Comparison of ENCODE assay signal across 24 cellular contexts in genomic region chr7:80922254-80923049, GRCh38. TPM values are rescaled to one million over a fixed set of nuclear protein-coding genes. Genes with fewer than 3 reads are reported as not detected.
DNase-seq lines count a peak whose midpoint lies in the region; ATAC-seq, FAIRE-seq and TF ChIP-seq lines count a peak whose summit lies in the region.
"Had no signal": no experiment of that assay in that cellular context is flagged by ENCODE, and none has a peak within 500 bp of the region (broad histone marks: within the 10 kb centered on the region; RNA-seq: fewer than 3 reads in every experiment).

No MANE protein-coding gene starts in this region.

- peaks cover 14% of the 10 kb centered on the region for H3K4me1 Mint-ChIP-seq in Caco-2 (ENCODE audit: low read depth, unreplicated experiment)
- peaks cover 30% of the 10 kb centered on the region for H3K4me1 Mint-ChIP-seq in osteocyte (ENCODE audit: unreplicated experiment)
- H3K4me1 Mint-ChIP-seq in stimulated activated naive CD8-positive, alpha-beta T cell treated with anti-CD3 and anti-CD28 coated beads, Interleukin-15, amount 100 ng/mL, for 72 hours = peaks cover 7% of the 10 kb centered on the region
- H3K4me1 Mint-ChIP-seq: stimulated activated effector memory CD8-positive, alpha-beta T cell treated with anti-CD3 and anti-CD28 coated beads, Interleukin-12 subunit alpha, Interleukin-12 subunit beta, amount 100 ng/mL, for 72 hours had no signal

- 87% methylated on average over 5 of the region's 5 CpGs for WGBS in right cardiac atrium

- H3K27ac ChIP-seq in right cardiac atrium (ENCODE audit: low read length) = no peak overlapping the region
- H3K27ac ChIP-seq: ascending aorta, SJSA1, tibial nerve had no signal

- H3K36me3 Mint-ChIP-seq in Caco-2 (ENCODE audit: insufficient read depth, unreplicated experiment) (no peaks in the 10 kb centered on the region), osteocyte (ENCODE audit: unreplicated experiment) (no peaks in the 10 kb centered on the region)
- H3K36me3 Mint-ChIP-seq: stimulated activated effector memory CD8-positive, alpha-beta T cell treated with anti-CD3 and anti-CD28 coated beads, Interleukin-12 subunit alpha, Interleukin-12 subunit beta, amount 100 ng/mL, for 72 hours had no signal

- H3K27ac Mint-ChIP-seq in Caco-2 (ENCODE audit: unreplicated experiment) = peak overlapping the region; percentile 84
- H3K27ac Mint-ChIP-seq in osteocyte (ENCODE audit: unreplicated experiment) = peak overlapping the region; percentile 2
- H3K27ac Mint-ChIP-seq in stimulated activated naive CD8-positive, alpha-beta T cell treated with anti-CD3 and anti-CD28 coated beads, Interleukin-15, amount 100 ng/mL, for 72 hours = no peak overlapping the region
- H3K27ac Mint-ChIP-seq: stimulated activated effector memory CD8-positive, alpha-beta T cell treated with anti-CD3 and anti-CD28 coated beads, Interleukin-12 subunit alpha, Interleukin-12 subunit beta, amount 100 ng/mL, for 72 hours; T-helper 2 cell treated with Interferon-gamma antibody and Interleukin-4, amounts not matched to agents 5 μg/mL and 100 μg/mL, for 36 hours had no signal

- no peak for TF ChIP-seq RAD21 in Ishikawa (IDR thresholded peaks at IDR 0.05; ENCODE audit: low read depth)

- CTCF ChIA-PET in Caco-2 (lab: Charles Lee) = no interaction called here

- no peak for ATAC-seq in stimulated activated naive CD8-positive, alpha-beta T cell treated with anti-CD3 and anti-CD28 coated beads, Interleukin-15, amount 100 ng/mL, for 72 hours
- ATAC-seq in right cardiac atrium = no peak
- ATAC-seq: activated CD4-positive, CD25-positive, alpha-beta regulatory T cell treated with anti-CD3 and anti-CD28 coated beads, Interleukin-2, amount 50 U/mL, for 24 hours; stimulated activated effector memory CD8-positive, alpha-beta T cell treated with anti-CD3 and anti-CD28 coated beads, Interleukin-12 subunit alpha, Interleukin-12 subunit beta, amount 100 ng/mL, for 72 hours had no signal

- FAIRE-seq in bronchial epithelial cell (lab: Jason Lieb, UNC) = no peak
- FAIRE-seq: GM12891 had no signal

- DNase-seq in Caco-2 = peak in 1 of 2 experiments; percentile 49
- peak; percentile 94 for DNase-seq in bronchial epithelial cell (ENCODE audit: low read depth)
- no peak for DNase-seq in osteocyte (ENCODE audit: extremely low spot score, unreplicated experiment)
- no peak for DNase-seq in stimulated activated naive CD8-positive, alpha-beta T cell treated with anti-CD3 and anti-CD28 coated beads, Interleukin-15, amount 100 ng/mL, for 72 hours
- DNase-seq in ecto neural progenitor cell (ENCODE audit: low spot score) = no peak
- no peak for DNase-seq in NOMO-1 treated with dmso at 0.1 percent for 144 hours (lab: John Stamatoyannopoulos, UW; ENCODE audit: unreplicated experiment)
- DNase-seq in right cardiac atrium = no peak
- DNase-seq: activated naive CD4-positive, alpha-beta T cell treated with anti-CD3 and anti-CD28 coated beads, Interleukin-2, amount 50 U/mL, for 16 hours; activated T-cell treated with anti-CD3 and anti-CD28 coated beads, Interleukin-2, amount 50 U/mL, for 48 hours; foreskin fibroblast; GDM1; HCEC 1CT; Kasumi-1; midbrain; NCI-H226; stimulated activated CD4-positive, alpha-beta T cell treated with anti-CD3 and anti-CD28 coated beads, Interleukin-15, amount 100 ng/mL, for 24 hours had no signal

- POLR2A ChIA-PET in Caco-2 (lab: Charles Lee) = no interaction called here

- H3K4me3 ChIP-seq in Caco-2 (ENCODE audit: low read depth, low read length) (no peak overlapping the region), bronchial epithelial cell (ENCODE audit: low read depth, low read length) (peak overlapping the region; percentile 29), right cardiac atrium (ENCODE audit: low read length) (no peak overlapping the region)
- H3K4me3 ChIP-seq: ascending aorta, SJSA1, tibial nerve had no signal

- H3K36me3 ChIP-seq in Caco-2 (ENCODE audit: control insufficient read depth, insufficient read depth, low read length) (no peaks in the 10 kb centered on the region), bronchial epithelial cell (ENCODE audit: control insufficient read depth, insufficient read depth, low read length) (no peaks in the 10 kb centered on the region)
- H3K36me3 ChIP-seq: ascending aorta, SJSA1, tibial nerve had no signal

- no TSS peak for BruUV-seq in Caco-2 (replicated peaks; lab: Mats Ljungman, UMichigan)

- no peak for TF ChIP-seq CTCF in Caco-2 (IDR thresholded peaks at IDR 0.05; ENCODE audit: insufficient read depth in 1 of 2, low read depth in 1 of 2, low read length in 1 of 2, severe bottlenecking in 1 of 2, unreplicated experiment in 1 of 2)
- TF ChIP-seq CTCF in bronchial epithelial cell (IDR thresholded peaks at IDR 0.05; ENCODE audit: insufficient read depth, low read length, severe bottlenecking) = no peak
- no peak for TF ChIP-seq CTCF in osteocyte (IDR thresholded peaks at IDR 0.05)

- H3K4me1 ChIP-seq in Caco-2 (peaks cover 26% of the 10 kb centered on the region), right cardiac atrium (ENCODE audit: control insufficient read depth, insufficient read depth, low read length) (no peaks in the 10 kb centered on the region)
- H3K4me1 ChIP-seq: ascending aorta had no signal

- H3K4me3 Mint-ChIP-seq in Caco-2 (ENCODE audit: unreplicated experiment) = peak overlapping the region; percentile 6
- H3K4me3 Mint-ChIP-seq in osteocyte (ENCODE audit: unreplicated experiment) = no peak overlapping the region
- H3K4me3 Mint-ChIP-seq in stimulated activated naive CD8-positive, alpha-beta T cell treated with anti-CD3 and anti-CD28 coated beads, Interleukin-15, amount 100 ng/mL, for 72 hours = no peak overlapping the region
- H3K4me3 Mint-ChIP-seq: stimulated activated effector memory CD8-positive, alpha-beta T cell treated with anti-CD3 and anti-CD28 coated beads, Interleukin-12 subunit alpha, Interleukin-12 subunit beta, amount 100 ng/mL, for 72 hours; T-helper 2 cell treated with Interferon-gamma antibody and Interleukin-4, amounts not matched to agents 5 μg/mL and 100 μg/mL, for 36 hours had no signal

- no peak; the same call in 1 of the 2 replicates for TF ChIP-seq EP300 in Ishikawa (IDR thresholded peaks at IDR 0.05; ENCODE audit: borderline replicate concordance)

- H3K27me3 ChIP-seq in Caco-2 (replicated peaks; ENCODE audit: control insufficient read depth, insufficient read depth, low read length) = no peaks in the 10 kb centered on the region
- H3K27me3 ChIP-seq in bronchial epithelial cell (ENCODE audit: control insufficient read depth, insufficient read depth, low read length) = no peaks in the 10 kb centered on the region
- no peaks in the 10 kb centered on the region for H3K27me3 ChIP-seq in right cardiac atrium (ENCODE audit: control insufficient read depth, insufficient read depth)
- H3K27me3 ChIP-seq: ascending aorta, SJSA1, tibial nerve had no signal

- H3K9me3 Mint-ChIP-seq in Caco-2 (ENCODE audit: unreplicated experiment) = no peaks in the 10 kb centered on the region
- no peaks in the 10 kb centered on the region for H3K9me3 Mint-ChIP-seq in osteocyte (ENCODE audit: unreplicated experiment)
- H3K9me3 Mint-ChIP-seq in stimulated activated naive CD8-positive, alpha-beta T cell treated with anti-CD3 and anti-CD28 coated beads, Interleukin-15, amount 100 ng/mL, for 72 hours = no peaks in the 10 kb centered on the region
- H3K9me3 Mint-ChIP-seq: T-helper 2 cell treated with Interferon-gamma antibody and Interleukin-4, amounts not matched to agents 5 μg/mL and 100 μg/mL, for 36 hours had no signal

- intact Hi-C loops in Caco-2 (cut with micrococcal nuclease; ENCODE audit: unreplicated experiment) (loop anchor here (5.0 kb wide), 2 partner anchors 140 to 255 kb away; no protein-coding TSS in a partner anchor), right cardiac atrium (cut with DNase I) (no loop called here)

- H3K9me3 ChIP-seq in Caco-2 = no peaks in the 10 kb centered on the region
- H3K9me3 ChIP-seq in right cardiac atrium (ENCODE audit: control insufficient read depth, low read length) = no peaks in the 10 kb centered on the region
- H3K9me3 ChIP-seq: ascending aorta, SJSA1 had no signal

- H3K27me3 Mint-ChIP-seq in Caco-2 (ENCODE audit: insufficient read depth, unreplicated experiment) (no peaks in the 10 kb centered on the region), osteocyte (ENCODE audit: unreplicated experiment) (no peaks in the 10 kb centered on the region)
- peaks cover 46% of the 10 kb centered on the region for H3K27me3 Mint-ChIP-seq in stimulated activated naive CD8-positive, alpha-beta T cell treated with anti-CD3 and anti-CD28 coated beads, Interleukin-15, amount 100 ng/mL, for 72 hours

TF ChIP-seq in Ishikawa, 13 proteins besides CTCF, POLR2A, EP300 and RAD21:
- no peak; the same call in 1 of the 2 replicates for TF ChIP-seq FOXM1 (IDR thresholded peaks at IDR 0.05; ENCODE audit: borderline replicate concordance, low read depth)
- TF ChIP-seq CEBPB (IDR thresholded peaks at IDR 0.05) = peak; percentile 85

RNA-seq across cellular contexts. Expression of gene SEMA3C, which starts 3.6 kb away (rescaled TPM):
- total RNA-seq in Caco-2 (2022) (25.8 and 32.1 TPM in 2 replicates), bronchial epithelial cell (147 and 178 TPM in 2 replicates), osteocyte (74.1 and 77.5 TPM in 2 replicates), right cardiac atrium (10 to 100 TPM; 32.9 to 42.3 (median 41.0) TPM)
- 10.1 TPM for polyA plus RNA-seq in right cardiac atrium

Comparison
In these comparisons a context has a peak if more than half of its experiments do, and no peak if none do; other contexts are left out.
1. H3K27ac Mint-ChIP-seq: peak in Caco-2 (single experiment) and osteocyte (single experiment); none in stimulated activated naive CD8-positive, alpha-beta T cell treated with anti-CD3 and anti-CD28 coated beads, Interleukin-15, amount 100 ng/mL, for 72 hours (0 of 2).